Comparison of ENCODE assay signal across 16 cellular contexts in the genomic region with DNA sequence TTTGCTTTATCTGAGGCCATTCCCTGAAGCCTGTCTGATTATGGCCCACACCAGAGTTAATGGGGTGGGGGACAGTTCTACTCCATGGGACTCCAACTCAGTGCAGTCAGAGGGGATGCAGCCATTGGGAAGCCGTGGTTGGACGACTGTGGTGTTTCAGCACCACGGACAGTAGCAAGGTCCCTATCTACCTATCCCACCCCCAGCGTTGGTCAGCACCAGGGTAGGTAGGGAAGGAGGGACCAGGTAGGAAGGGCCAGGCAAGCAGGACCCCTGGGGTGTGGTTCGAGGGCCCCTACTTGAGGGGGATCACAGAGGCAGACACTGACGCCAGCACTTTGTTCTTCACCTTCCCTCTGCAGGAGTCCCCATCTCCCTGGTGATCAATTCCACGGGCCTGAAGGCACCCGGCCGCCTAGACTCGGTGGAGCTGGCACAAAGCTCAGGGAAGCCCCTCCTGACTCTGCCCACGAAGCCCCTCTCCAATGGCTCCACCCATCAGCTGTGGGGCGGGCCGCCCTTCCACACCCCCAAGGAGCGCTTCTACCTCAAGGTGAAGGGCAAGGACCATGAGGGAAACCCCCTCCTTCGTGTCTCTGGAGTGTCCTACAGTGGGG. TPM values are rescaled to one million over a fixed set of nuclear protein-coding genes. Genes with fewer than 3 reads are reported as not detected.
DNase-seq lines count a peak whose midpoint lies in the region; ATAC-seq lines count a peak whose summit lies in the region.
"Had no signal": no experiment of that assay in that cellular context is flagged by ENCODE, and none has a peak within 500 bp of the region (broad histone marks: within the 10 kb centered on the region; RNA-seq: fewer than 3 reads in every experiment).

No MANE protein-coding gene starts in this region.

- no peak for ATAC-seq in activated CD8-positive, alpha-beta T cell treated with anti-CD3 and anti-CD28 coated beads, Interleukin-2, amount 10 ng/mL, durations not matched to agents 7 days and 5 days

- H3K4me1 Mint-ChIP-seq in activated CD4-positive, alpha-beta T cell treated with anti-CD3 and anti-CD28 coated beads, Interleukin-2, amount 10 ng/mL, durations not matched to agents 24 days and 14 days: no peaks in the 10 kb centered on the region
- H3K4me1 Mint-ChIP-seq in activated CD8-positive, alpha-beta T cell treated with anti-CD3 and anti-CD28 coated beads, Interleukin-2, amount 10 ng/mL, durations not matched to agents 7 days and 5 days (ENCODE audit: low read depth): no peaks in the 10 kb centered on the region
- H3K4me1 Mint-ChIP-seq in activated CD4-positive, alpha-beta memory T cell treated with anti-CD3 and anti-CD28 coated beads for 36 hours (ENCODE audit: low read depth): no peaks in the 10 kb centered on the region
- H3K4me1 Mint-ChIP-seq: activated CD4-positive, alpha-beta memory T cell treated with anti-CD3 and anti-CD28 coated beads, Interleukin-2, amount 10 ng/mL, durations not matched to agents 7 days and 5 days had no signal

- peaks cover 7% of the 10 kb centered on the region for H3K9me3 Mint-ChIP-seq in activated CD4-positive, alpha-beta T cell treated with anti-CD3 and anti-CD28 coated beads, Interleukin-2, amount 10 ng/mL, durations not matched to agents 24 days and 14 days
- no peaks in the 10 kb centered on the region for H3K9me3 Mint-ChIP-seq in activated CD8-positive, alpha-beta T cell treated with anti-CD3 and anti-CD28 coated beads, Interleukin-2, amount 10 ng/mL, durations not matched to agents 7 days and 5 days (ENCODE audit: insufficient read depth)
- no peaks in the 10 kb centered on the region for H3K9me3 Mint-ChIP-seq in activated CD4-positive, alpha-beta memory T cell treated with anti-CD3 and anti-CD28 coated beads for 36 hours
- H3K9me3 Mint-ChIP-seq: activated CD4-positive, alpha-beta memory T cell treated with anti-CD3 and anti-CD28 coated beads, Interleukin-2, amount 10 ng/mL, durations not matched to agents 7 days and 5 days had no signal

- no peak overlapping the region for H3K27ac ChIP-seq in neuronal stem cell (replicated peaks; ENCODE audit: low read length)
- H3K27ac ChIP-seq: HL-60, neutrophil had no signal

- intact Hi-C loops in activated CD4-positive, alpha-beta T cell treated with anti-CD3 and anti-CD28 coated beads, Interleukin-2, amount 10 ng/mL, durations not matched to agents 24 days and 14 days (cut with micrococcal nuclease): no loop called here
- intact Hi-C loops in activated CD4-positive, alpha-beta memory T cell treated with anti-CD3 and anti-CD28 coated beads for 36 hours (cut with micrococcal nuclease): no loop called here

- H4K8ac ChIP-seq in neuronal stem cell (ENCODE audit: low read depth, low read length): no peak overlapping the region

- no peak overlapping the region for H2AFZ ChIP-seq in neuronal stem cell (ENCODE audit: low read length)

- no peaks in the 10 kb centered on the region for H3K9me3 ChIP-seq in neuronal stem cell (replicated peaks in 1 of 2; ENCODE audit: control insufficient read depth in 2 of 2, insufficient read depth in 1 of 2, low read depth in 1 of 2, low read length in 2 of 2)
- H3K9me3 ChIP-seq: neutrophil had no signal

- no peaks in the 10 kb centered on the region for H3K36me3 Mint-ChIP-seq in activated CD4-positive, alpha-beta T cell treated with anti-CD3 and anti-CD28 coated beads, Interleukin-2, amount 10 ng/mL, durations not matched to agents 24 days and 14 days (ENCODE audit: low read depth)
- no peaks in the 10 kb centered on the region for H3K36me3 Mint-ChIP-seq in activated CD8-positive, alpha-beta T cell treated with anti-CD3 and anti-CD28 coated beads, Interleukin-2, amount 10 ng/mL, durations not matched to agents 7 days and 5 days (ENCODE audit: low read depth)
- no peaks in the 10 kb centered on the region for H3K36me3 Mint-ChIP-seq in activated CD4-positive, alpha-beta memory T cell treated with anti-CD3 and anti-CD28 coated beads for 36 hours

- H3K4ac ChIP-seq in neuronal stem cell (ENCODE audit: low read length): no peak overlapping the region

- CTCF ChIA-PET in activated CD8-positive, alpha-beta T cell treated with anti-CD3 and anti-CD28 coated beads, Interleukin-2, amount 10 ng/mL, durations not matched to agents 7 days and 5 days (lab: Charles Lee): no interaction called here
- CTCF ChIA-PET in activated CD4-positive, alpha-beta memory T cell treated with anti-CD3 and anti-CD28 coated beads for 36 hours (lab: Charles Lee): no interaction called here

- no peak overlapping the region for H2BK12ac ChIP-seq in neuronal stem cell (ENCODE audit: low read length)

- H3K36me3 ChIP-seq in neuronal stem cell (replicated peaks in 1 of 2; ENCODE audit: control insufficient read depth in 2 of 2, insufficient read depth in 2 of 2, low read length in 2 of 2): no peaks in the 10 kb centered on the region
- H3K36me3 ChIP-seq: neutrophil had no signal

- WGBS in neuronal stem cell (ENCODE audit: extremely low coverage in 2 of 2, insufficient read length in 2 of 2, insufficient replicate concordance in 1 of 2), 2 donors: no CpG with 5 or more reads among the region's 15 CpGs

- no peak overlapping the region for H2AK5ac ChIP-seq in neuronal stem cell (ENCODE audit: low read depth, low read length)

- no peak overlapping the region for H3K18ac ChIP-seq in neuronal stem cell (ENCODE audit: low read length)

- H3K79me1 ChIP-seq in neuronal stem cell (ENCODE audit: low read depth, low read length): no peaks in the 10 kb centered on the region

- H3K27ac Mint-ChIP-seq in activated CD4-positive, alpha-beta T cell treated with anti-CD3 and anti-CD28 coated beads, Interleukin-2, amount 10 ng/mL, durations not matched to agents 24 days and 14 days: no peak overlapping the region
- H3K27ac Mint-ChIP-seq in activated CD8-positive, alpha-beta T cell treated with anti-CD3 and anti-CD28 coated beads, Interleukin-2, amount 10 ng/mL, durations not matched to agents 7 days and 5 days: no peak overlapping the region
- no peak overlapping the region for H3K27ac Mint-ChIP-seq in activated CD4-positive, alpha-beta memory T cell treated with anti-CD3 and anti-CD28 coated beads for 36 hours
- H3K27ac Mint-ChIP-seq: activated CD4-positive, alpha-beta memory T cell treated with anti-CD3 and anti-CD28 coated beads, Interleukin-2, amount 10 ng/mL, durations not matched to agents 7 days and 5 days had no signal

- no peak overlapping the region for H3K9ac ChIP-seq in neuronal stem cell (ENCODE audit: low read depth, low read length, poor library complexity)

- no peak overlapping the region for H3K4me2 ChIP-seq in neuronal stem cell (ENCODE audit: insufficient read depth, low read length, poor library complexity, severe bottlenecking)

- H3K4me3 Mint-ChIP-seq in activated CD4-positive, alpha-beta T cell treated with anti-CD3 and anti-CD28 coated beads, Interleukin-2, amount 10 ng/mL, durations not matched to agents 24 days and 14 days: no peak overlapping the region
- H3K4me3 Mint-ChIP-seq in activated CD8-positive, alpha-beta T cell treated with anti-CD3 and anti-CD28 coated beads, Interleukin-2, amount 10 ng/mL, durations not matched to agents 7 days and 5 days: no peak overlapping the region
- H3K4me3 Mint-ChIP-seq in activated CD4-positive, alpha-beta memory T cell treated with anti-CD3 and anti-CD28 coated beads for 36 hours: no peak overlapping the region
- H3K4me3 Mint-ChIP-seq: activated CD4-positive, alpha-beta memory T cell treated with anti-CD3 and anti-CD28 coated beads, Interleukin-2, amount 10 ng/mL, durations not matched to agents 7 days and 5 days; central memory CD8-positive, alpha-beta T cell had no signal

- DNase-seq in activated CD4-positive, alpha-beta T cell treated with anti-CD3 and anti-CD28 coated beads, Interleukin-2, amount 10 ng/mL, durations not matched to agents 24 days and 14 days: peak; percentile 63
- no peak for DNase-seq in activated CD4-positive, alpha-beta T cell treated with anti-CD3 and anti-CD28 coated beads, Interleukin-2, amount 50 U/mL, for 48 hours
- DNase-seq in Kasumi-1 (lab: John Stamatoyannopoulos, UW) (peak; percentile 11 to 33), ecto neural progenitor cell (ENCODE audit: low spot score) (peak; percentile 71), neuronal stem cell (ENCODE audit: low spot score) (peak; percentile 48), NCI-H1436 treated with DMSO at 0.1 percent for 48 hours (lab: John Stamatoyannopoulos, UW) (no peak)
- no peak for DNase-seq in activated CD8-positive, alpha-beta T cell treated with anti-CD3 and anti-CD28 coated beads, Interleukin-2, amount 10 ng/mL, durations not matched to agents 7 days and 5 days
- no peak for DNase-seq in activated CD4-positive, alpha-beta memory T cell treated with anti-CD3 and anti-CD28 coated beads for 36 hours
- DNase-seq: activated CD4-positive, alpha-beta memory T cell treated with anti-CD3 and anti-CD28 coated beads, Interleukin-2, amount 10 ng/mL, durations not matched to agents 7 days and 5 days; activated gamma-delta T cell treated with Interleukin-2 at 50 U/mL for 16 hours; NCI-H1105; NCI-H69 had no signal

- H3K27me3 ChIP-seq in neuronal stem cell (ENCODE audit: control insufficient read depth in 3 of 3, insufficient read depth in 3 of 3, low read depth in 1 of 3, low read length in 3 of 3): peaks cover 0 to 22% (median 0%) of the 10 kb centered on the region in 3 experiments

- no peak overlapping the region for H3K23ac ChIP-seq in neuronal stem cell (ENCODE audit: low read depth, low read length, poor library complexity)

- H3K4me3 ChIP-seq in neuronal stem cell (ENCODE audit: low read length in 2 of 2): peak overlapping the region in 1 of 2 donors; percentile 24

- POLR2A ChIA-PET in activated CD8-positive, alpha-beta T cell treated with anti-CD3 and anti-CD28 coated beads, Interleukin-2, amount 10 ng/mL, durations not matched to agents 7 days and 5 days (lab: Charles Lee): no interaction called here
- POLR2A ChIA-PET in activated CD4-positive, alpha-beta memory T cell treated with anti-CD3 and anti-CD28 coated beads for 36 hours (lab: Charles Lee): no interaction called here

- no peak overlapping the region for H3K14ac ChIP-seq in neuronal stem cell (ENCODE audit: low read length)

- H2BK5ac ChIP-seq in neuronal stem cell (ENCODE audit: low read length): no peak overlapping the region

- no peak overlapping the region for H2BK15ac ChIP-seq in neuronal stem cell (ENCODE audit: low read length)

- no peaks in the 10 kb centered on the region for H3K27me3 Mint-ChIP-seq in activated CD4-positive, alpha-beta T cell treated with anti-CD3 and anti-CD28 coated beads, Interleukin-2, amount 10 ng/mL, durations not matched to agents 24 days and 14 days
- no peaks in the 10 kb centered on the region for H3K27me3 Mint-ChIP-seq in activated CD8-positive, alpha-beta T cell treated with anti-CD3 and anti-CD28 coated beads, Interleukin-2, amount 10 ng/mL, durations not matched to agents 7 days and 5 days (ENCODE audit: low read depth)
- H3K27me3 Mint-ChIP-seq in activated CD4-positive, alpha-beta memory T cell treated with anti-CD3 and anti-CD28 coated beads for 36 hours: peaks cover 11% of the 10 kb centered on the region

- no peak overlapping the region for H2BK120ac ChIP-seq in neuronal stem cell (ENCODE audit: low read depth, low read length)

- H4K91ac ChIP-seq in neuronal stem cell (ENCODE audit: low read depth, low read length, poor library complexity): no peak overlapping the region

- no peaks in the 10 kb centered on the region for H3K4me1 ChIP-seq in neuronal stem cell (ENCODE audit: control insufficient read depth in 2 of 2, insufficient read depth in 1 of 2, low read depth in 1 of 2, low read length in 2 of 2)

RNA-seq across cellular contexts. Expression of a gene that starts 33.2 kb away (rescaled TPM):
- total RNA-seq in activated CD4-positive, alpha-beta T cell treated with anti-CD3 and anti-CD28 coated beads, Interleukin-2, amount 10 ng/mL, durations not matched to agents 24 days and 14 days: not detected in 2 replicates
- polyA plus RNA-seq in neuronal stem cell (2013, experiment 1 of 2): 0.42 TPM
- 0.24 TPM for polyA plus RNA-seq in neuronal stem cell (2013, experiment 2 of 2)
- total RNA-seq in activated CD8-positive, alpha-beta T cell treated with anti-CD3 and anti-CD28 coated beads, Interleukin-2, amount 10 ng/mL, durations not matched to agents 7 days and 5 days: not detected
- not detected for total RNA-seq in activated CD4-positive, alpha-beta memory T cell treated with anti-CD3 and anti-CD28 coated beads for 36 hours
- total RNA-seq: activated CD4-positive, alpha-beta memory T cell treated with anti-CD3 and anti-CD28 coated beads, Interleukin-2, amount 10 ng/mL, durations not matched to agents 7 days and 5 days had no signal
- polyA plus RNA-seq: keratinocyte had no signal

Comparison
In these comparisons a context has a peak if more than half of its experiments do, and no peak if none do; other contexts are left out.
1. DNase-seq: peak in activated CD4-positive, alpha-beta T cell treated with anti-CD3 and anti-CD28 coated beads, Interleukin-2, amount 10 ng/mL, durations not matched to agents 24 days and 14 days (single experiment), Kasumi-1 (2 of 2), ecto neural progenitor cell (single experiment) and neuronal stem cell (single experiment); none in activated CD4-positive, alpha-beta T cell treated with anti-CD3 and anti-CD28 coated beads, Interleukin-2, amount 50 U/mL, for 48 hours (0 of 2), NCI-H1436 treated with DMSO at 0.1 percent for 48 hours (single experiment), activated CD8-positive, alpha-beta T cell treated with anti-CD3 and anti-CD28 coated beads, Interleukin-2, amount 10 ng/mL, durations not matched to agents 7 days and 5 days (single experiment) and activated CD4-positive, alpha-beta memory T cell treated with anti-CD3 and anti-CD28 coated beads for 36 hours (single experiment).